In genomic region chr5:65927497-65928340, GRCh38 we compare ENCODE assay signal across 8 cellular contexts. TPM values are rescaled to one million over a fixed set of nuclear protein-coding genes. Genes with fewer than 3 reads are reported as not detected.
DNase-seq lines count a peak whose midpoint lies in the region; FAIRE-seq and TF ChIP-seq lines count a peak whose summit lies in the region.

No MANE protein-coding gene starts in this region.

- H3K9me3 Mint-ChIP-seq in nephron progenitor cell, result peaks cover 14% of the 10 kb centered on the region

- no peaks in the 10 kb centered on the region for H3K9me3 ChIP-seq in esophagus (ENCODE audit: control insufficient read depth in 2 of 2, insufficient read depth in 1 of 2, low read depth in 1 of 2, low read length in 1 of 2)

- H3K4me1 Mint-ChIP-seq in nephron progenitor cell, result peaks cover 36% of the 10 kb centered on the region

- peak overlapping the region; percentile 7 to 22 for H3K27ac ChIP-seq in esophagus (ENCODE audit: low read depth in 2 of 2, low read length in 1 of 2)

- no peaks in the 10 kb centered on the region for H3K27me3 Mint-ChIP-seq in nephron progenitor cell (ENCODE audit: low read depth, poor library complexity)

- H3K4me1 ChIP-seq in esophagus (ENCODE audit: control insufficient read depth in 2 of 2, insufficient read depth in 2 of 2, low read length in 1 of 2), result peaks cover 0 to under 1% of the 10 kb centered on the region in 2 donors

- DNase-seq in stimulated activated CD4-positive, alpha-beta T cell treated with anti-CD3 and anti-CD28 coated beads, Interleukin-15, amount 100 ng/mL, for 24 hours, result peak; percentile 33
- DNase-seq in stimulated activated CD4-positive, alpha-beta T cell treated with anti-CD3 and anti-CD28 coated beads, Interleukin-4, amount 100 ng/mL, for 1 hour, result no peak
- DNase-seq in HTR-8/SVneo (ENCODE audit: insufficient read length, low spot score), result no peak
- peak; percentile 15 for DNase-seq in nephron progenitor cell
- no peak for DNase-seq in posterior vena cava (ENCODE audit: low spot score)
- no peak for DNase-seq in activated CD4-positive, CD25-positive, alpha-beta regulatory T cell (lab: John Stamatoyannopoulos, UW)

- no peaks in the 10 kb centered on the region for H3K27me3 ChIP-seq in esophagus (ENCODE audit: control insufficient read depth in 1 of 2, insufficient read depth in 2 of 2, low read length in 2 of 2)

- peak overlapping the region; percentile 91 for H3K27ac Mint-ChIP-seq in nephron progenitor cell

- no peak for TF ChIP-seq CTCF in WI38 (IDR thresholded peaks at IDR 0.05; ENCODE audit: low read depth, low read length)
- no peak for TF ChIP-seq CTCF in nephron progenitor cell (IDR thresholded peaks at IDR 0.05)

- peaks cover 33% of the 10 kb centered on the region for H3K36me3 Mint-ChIP-seq in nephron progenitor cell (ENCODE audit: low read depth)

- H3K4me3 Mint-ChIP-seq in nephron progenitor cell, result peak overlapping the region; percentile 96

- peak; percentile 55 for FAIRE-seq in HTR-8/SVneo (lab: Jason Lieb, UNC)

- H3K4me3 ChIP-seq in WI38 (ENCODE audit: low read depth, low read length) (peak overlapping the region; percentile 94), esophagus (ENCODE audit: low read depth in 1 of 2, low read length in 2 of 2) (peak overlapping the region; percentile 40 to 92)

- WGBS in esophagus, 2 donors, result 0 to 1% methylated on average over 13 of the region's 13 CpGs

- H3K36me3 ChIP-seq in esophagus (ENCODE audit: control insufficient read depth in 2 of 2, insufficient read depth in 2 of 2, low read length in 1 of 2), result no peaks in the 10 kb centered on the region

- intact Hi-C loops in posterior vena cava (cut with DNase I), result no loop called here

RNA-seq across cellular contexts. Expression of gene ERBIN, which starts 1.3 kb away (rescaled TPM):
- 10 to 100 TPM; 12.5 to 13.0 TPM for polyA plus RNA-seq in esophagus
- 10 to 100 TPM; 60.3 to 69.5 TPM for total RNA-seq in posterior vena cava

Comparison
In these comparisons a context has a peak if more than half of its experiments do, and no peak if none do; other contexts are left out.
1. DNase-seq: peak in stimulated activated CD4-positive, alpha-beta T cell treated with anti-CD3 and anti-CD28 coated beads, Interleukin-15, amount 100 ng/mL, for 24 hours (single experiment) and nephron progenitor cell (single experiment); none in stimulated activated CD4-positive, alpha-beta T cell treated with anti-CD3 and anti-CD28 coated beads, Interleukin-4, amount 100 ng/mL, for 1 hour (single experiment), HTR-8/SVneo (single experiment), posterior vena cava (single experiment) and activated CD4-positive, CD25-positive, alpha-beta regulatory T cell (0 of 4).